Comparison of ENCODE assay signal across 11 cellular contexts in genomic region chr2:72991980-72992733, GRCh38.
A peak's percentile ranks its signal among the peaks of the same experiment; 100 is the strongest.
DNase-seq lines count a peak whose midpoint lies in the region; ATAC-seq and TF ChIP-seq lines count a peak whose summit lies in the region.
"Had no signal": no experiment of that assay in that cellular context is flagged by ENCODE, and none has a peak within 500 bp of the region (broad histone marks: within the 10 kb centered on the region; RNA-seq: fewer than 3 reads in every experiment).

No MANE protein-coding gene starts in this region.

- no peak overlapping the region for H2BK120ac ChIP-seq in H9 (ENCODE audit: low read depth, low read length, poor library complexity, severe bottlenecking)

- no peaks in the 10 kb centered on the region for H3K79me2 ChIP-seq in H9 (ENCODE audit: insufficient read depth, low read length)

- H3K4me1 Mint-ChIP-seq in H9: peaks cover 14 to 22% of the 10 kb centered on the region in 2 experiments; a peak in 3 of 4 replicates
- H3K4me1 Mint-ChIP-seq: CD4-positive, alpha-beta memory T cell had no signal

- no peak overlapping the region for H3K14ac ChIP-seq in H9 (ENCODE audit: insufficient read depth, low read length)

- no CpG with 5 or more reads among the region's 11 CpGs for WGBS in H9 (ENCODE audit: extremely low coverage, insufficient read length, low lambda C conversion rate)
- WGBS in sigmoid colon, 2 donors: 85 to 87% methylated on average over 11 of the region's 11 CpGs

- no peaks in the 10 kb centered on the region; a peak in 1 of 22 replicates for H3K36me3 ChIP-seq in BLaER1 treated with 17β-estradiol and CSF1 and Interleukin-3, amounts not matched to agents 10 nM and 100 nM
- H3K36me3 ChIP-seq in sigmoid colon: peaks cover 0 to 16% (median 3%) of the 10 kb centered on the region in 4 donors

- no peak for ATAC-seq in HG03095 (IDR thresholded peaks at IDR 0.05; ENCODE audit: unreplicated experiment)
- no peak for ATAC-seq in sciatic nerve

- peaks cover 0 to 59% (median 39%) of the 10 kb centered on the region in 10 experiments; a peak in 17 of 20 replicates for H3K4me1 ChIP-seq in BLaER1 treated with 17β-estradiol and CSF1 and Interleukin-3, amounts not matched to agents 10 nM and 100 nM
- H3K4me1 ChIP-seq in H9 (ENCODE audit: insufficient read depth, low read length) (no peaks in the 10 kb centered on the region), sigmoid colon (no peaks in the 10 kb centered on the region)

- H3K23me2 ChIP-seq in H9 (ENCODE audit: insufficient read length, low read depth, low read length, poor library complexity, severe bottlenecking): no peaks in the 10 kb centered on the region

- no peak overlapping the region for H3K18ac ChIP-seq in H9 (ENCODE audit: insufficient read length, low read depth, low read length)

- H3K23ac ChIP-seq in H9 (ENCODE audit: insufficient read length, low read depth, low read length): no peak overlapping the region

- DNase-seq in H9: peak; percentile 17
- DNase-seq in islet precursor cell: peak; percentile 29
- peak; percentile 32 for DNase-seq in sigmoid colon
- DNase-seq in sciatic nerve (ENCODE audit: low spot score): no peak
- no peak for DNase-seq in T-helper 1 cell
- no peak for DNase-seq in HT-29 (ENCODE audit: low spot score)
- DNase-seq: NCI-H187 had no signal

- H3T11ph ChIP-seq in H9 (ENCODE audit: low read length): no peak overlapping the region

- TF ChIP-seq EP300 in sigmoid colon (IDR thresholded peaks at IDR 0.05): no peak

- intact Hi-C loops in sigmoid colon (cut with DNase I): loop anchor here (5.0 to 10.0 kb wide), 3 partner anchors 93 to 185 kb away; no protein-coding TSS in a partner anchor
- intact Hi-C loops in sciatic nerve (cut with DNase I): loop anchor here (5.0 kb wide), 3 partner anchors 80 to 185 kb away; partner anchors contain the start of gene SFXN5

- no peak overlapping the region for H2BK12ac ChIP-seq in H9 (ENCODE audit: insufficient read length, low read depth, low read length)

- peaks cover 0 to 7% (median 0%) of the 10 kb centered on the region in 3 experiments; a peak in 2 of 7 replicates for H3K36me3 Mint-ChIP-seq in H9 (ENCODE audit: insufficient read depth in 1 of 3, low read depth in 3 of 3)

- no peak overlapping the region for H4K91ac ChIP-seq in H9 (ENCODE audit: insufficient read length, low read depth, low read length)

- no peaks in the 10 kb centered on the region for H3K9me3 Mint-ChIP-seq in H9
- H3K9me3 Mint-ChIP-seq: CD4-positive, alpha-beta memory T cell had no signal

- no peak overlapping the region for H2BK15ac ChIP-seq in H9 (ENCODE audit: low read depth, low read length)

- 0 out of 22 replicates have a peak overlapping the region, but pooled peaks of 2 of the 11 experiments have one; percentile 5 to 11 for H3K9ac ChIP-seq in BLaER1 treated with 17β-estradiol and CSF1 and Interleukin-3, amounts not matched to agents 10 nM and 100 nM
- H3K9ac ChIP-seq in H9 (ENCODE audit: extremely low read depth, insufficient read length, low read length): no peak overlapping the region
- H3K9ac ChIP-seq: KMS-11 had no signal

- no peak for TF ChIP-seq CTCF in H9 (conservative IDR thresholded peaks at IDR 0.05)
- TF ChIP-seq CTCF in sigmoid colon (IDR thresholded peaks at IDR 0.05): no peak

- H3K27ac ChIP-seq in BLaER1 treated with 17β-estradiol and CSF1 and Interleukin-3, amounts not matched to agents 10 nM and 100 nM: no peak overlapping the region
- H3K27ac ChIP-seq in H9 (ENCODE audit: insufficient read length, low read depth, low read length) (no peak overlapping the region), sigmoid colon (no peak overlapping the region)
- H3K27ac ChIP-seq: KMS-11 had no signal

- no peaks in the 10 kb centered on the region for H3K79me1 ChIP-seq in H9 (ENCODE audit: insufficient read depth, low read depth, low read length, poor library complexity, severe bottlenecking)

- peak overlapping the region in 1 of 3 experiments; percentile 44; a peak in 1 of 7 replicates for H3K27ac Mint-ChIP-seq in H9

- H3K56ac ChIP-seq in H9 (ENCODE audit: insufficient read length, low read depth, low read length): no peak overlapping the region

- no peak for TF ChIP-seq POLR2A in sigmoid colon (IDR thresholded peaks at IDR 0.05)

- H4K5ac ChIP-seq in H9 (ENCODE audit: insufficient read length, low read depth, low read length): no peak overlapping the region

- H3K9me3 ChIP-seq in BLaER1 treated with 17β-estradiol and CSF1 and Interleukin-3, amounts not matched to agents 10 nM and 100 nM (replicated peaks in 1 of 11): no peaks in the 10 kb centered on the region
- H3K9me3 ChIP-seq in H9 (ENCODE audit: control insufficient read depth, low read depth, low read length) (no peaks in the 10 kb centered on the region), sigmoid colon (no peaks in the 10 kb centered on the region)

- no peak overlapping the region for H3K4me3 ChIP-seq in BLaER1 treated with 17β-estradiol and CSF1 and Interleukin-3, amounts not matched to agents 10 nM and 100 nM
- no peak overlapping the region for H3K4me3 ChIP-seq in sigmoid colon

- peaks cover 0 to 42% (median 0%) of the 10 kb centered on the region in 11 experiments; a peak in 6 of 22 replicates for H4K20me1 ChIP-seq in BLaER1 treated with 17β-estradiol and CSF1 and Interleukin-3, amounts not matched to agents 10 nM and 100 nM
- H4K20me1 ChIP-seq in H9 (ENCODE audit: control insufficient read depth, insufficient read depth, insufficient read length): no peaks in the 10 kb centered on the region

- no peak overlapping the region; a peak in 1 of 5 replicates for H3K4me3 Mint-ChIP-seq in H9
- H3K4me3 Mint-ChIP-seq: CD4-positive, alpha-beta memory T cell had no signal

- no peak overlapping the region for H3K4ac ChIP-seq in H9 (ENCODE audit: low read depth, low read length)

- no peak overlapping the region for H2AK5ac ChIP-seq in H9 (ENCODE audit: insufficient read length, low read length)

- no peak overlapping the region for H2BK5ac ChIP-seq in H9 (ENCODE audit: insufficient read length, low read length)

- H2BK20ac ChIP-seq in H9 (ENCODE audit: low read depth, low read length, poor library complexity, severe bottlenecking): no peak overlapping the region

- no peaks in the 10 kb centered on the region for H3K27me3 ChIP-seq in BLaER1 treated with 17β-estradiol and CSF1 and Interleukin-3, amounts not matched to agents 10 nM and 100 nM
- H3K27me3 ChIP-seq in H9 (ENCODE audit: insufficient read depth, low read length) (no peaks in the 10 kb centered on the region), sigmoid colon (no peaks in the 10 kb centered on the region)

- H3K4me2 ChIP-seq in BLaER1 treated with 17β-estradiol and CSF1 and Interleukin-3, amounts not matched to agents 10 nM and 100 nM: peak overlapping the region in 8 of 11 experiments; percentile 18 to 64 (median 37); a peak in 12 of 22 replicates
- H3K4me2 ChIP-seq in H9 (ENCODE audit: insufficient read depth, insufficient read length, low read length): no peak overlapping the region
- H3K4me2 ChIP-seq: KMS-11 had no signal

- no peak overlapping the region for H2AFZ ChIP-seq in H9 (ENCODE audit: low read length)

- no peak overlapping the region for H4K8ac ChIP-seq in H9 (replicated peaks; ENCODE audit: insufficient read length, low read depth, low read length)

- peaks cover 1% of the 10 kb centered on the region; the same call in 1 of the 2 replicates for H3K27me3 Mint-ChIP-seq in H9 (ENCODE audit: low read depth)
- H3K27me3 Mint-ChIP-seq: CD4-positive, alpha-beta memory T cell had no signal

Comparison
In these comparisons a context has a peak if more than half of its experiments do, and no peak if none do; other contexts are left out.
1. DNase-seq: peak in H9 (single experiment), islet precursor cell (single experiment) and sigmoid colon (single experiment); none in sciatic nerve (single experiment), T-helper 1 cell (0 of 5) and HT-29 (single experiment).